In the genomic region with DNA sequence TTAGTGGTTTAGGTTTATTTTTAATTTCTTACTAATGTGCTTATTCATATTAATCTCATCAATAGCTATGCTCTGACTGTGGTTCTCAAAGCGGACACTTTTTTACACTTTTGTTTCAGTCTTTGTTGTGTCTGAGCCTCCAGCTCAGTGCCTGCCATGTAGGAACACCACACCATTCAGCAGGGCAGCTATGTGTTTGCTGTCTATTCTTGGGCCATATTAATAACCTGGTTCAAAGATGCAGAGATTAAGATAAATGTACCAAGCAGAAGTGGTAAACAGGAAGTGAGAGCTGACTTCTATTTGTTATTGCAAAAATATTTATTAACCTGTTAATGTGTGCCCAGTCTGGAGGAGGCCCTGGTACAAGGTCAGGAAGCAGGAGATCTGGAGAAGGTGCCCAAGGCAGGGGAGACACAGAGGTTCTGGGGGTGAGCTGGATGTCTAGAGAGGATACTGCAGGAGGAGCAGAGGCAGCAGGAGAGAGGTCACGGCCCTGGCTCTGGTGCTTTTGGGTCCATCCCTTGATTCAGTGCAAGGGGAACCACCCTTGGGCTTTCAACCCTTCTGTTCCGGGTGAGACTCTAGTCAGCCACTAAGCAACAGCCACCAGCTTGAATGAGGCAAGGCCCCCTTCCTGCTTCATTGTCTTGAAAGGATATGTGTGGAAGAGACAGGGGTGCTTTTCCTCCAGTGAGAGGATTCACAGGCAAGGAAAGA, we compare ENCODE assay signal across 10 cellular contexts. TPM values are rescaled to one million over a fixed set of nuclear protein-coding genes. Genes with fewer than 3 reads are reported as not detected.
A peak's percentile ranks its signal among the peaks of the same experiment; 100 is the strongest.
DNase-seq lines count a peak whose midpoint lies in the region; ATAC-seq and TF ChIP-seq lines count a peak whose summit lies in the region.
"Had no signal": no experiment of that assay in that cellular context is flagged by ENCODE, and none has a peak within 500 bp of the region (broad histone marks: within the 10 kb centered on the region; RNA-seq: fewer than 3 reads in every experiment).

No MANE protein-coding gene starts in this region.

- no peaks in the 10 kb centered on the region for H3K79me2 ChIP-seq in smooth muscle cell (ENCODE audit: low read depth)

- H3K36me3 ChIP-seq in smooth muscle cell (ENCODE audit: low read depth): no peaks in the 10 kb centered on the region

- H3K4me3 Mint-ChIP-seq in activated naive CD8-positive, alpha-beta T cell treated with anti-CD3 and anti-CD28 coated beads, Interleukin-2, amount 50 U/mL, for 24 hours: peak overlapping the region; percentile 4

- H3K9me3 Mint-ChIP-seq in activated naive CD8-positive, alpha-beta T cell treated with anti-CD3 and anti-CD28 coated beads, Interleukin-2, amount 50 U/mL, for 24 hours: peaks cover 18% of the 10 kb centered on the region

- H3F3A ChIP-seq in smooth muscle cell (ENCODE audit: low read depth): no peaks in the 10 kb centered on the region

- no peak overlapping the region for H3K4me3 ChIP-seq in smooth muscle cell

- H3K9me3 ChIP-seq in smooth muscle cell (replicated peaks; ENCODE audit: low read depth): no peaks in the 10 kb centered on the region

- H3K27ac Mint-ChIP-seq in activated naive CD8-positive, alpha-beta T cell treated with anti-CD3 and anti-CD28 coated beads, Interleukin-2, amount 50 U/mL, for 24 hours: peak overlapping the region; percentile 57

- H3K9ac ChIP-seq in smooth muscle cell (ENCODE audit: low read depth): no peak overlapping the region

- no peak for TF ChIP-seq CTCF in smooth muscle cell (IDR thresholded peaks at IDR 0.05; ENCODE audit: borderline replicate concordance, insufficient read depth, poor library complexity, severe bottlenecking)

- no peaks in the 10 kb centered on the region for H4K20me1 ChIP-seq in smooth muscle cell (ENCODE audit: low read depth)

- H2AFZ ChIP-seq in smooth muscle cell (ENCODE audit: low read depth): no peak overlapping the region

- H3K4me2 ChIP-seq in smooth muscle cell: no peak overlapping the region

- peak; percentile 20 for DNase-seq in DMS53 (lab: John Stamatoyannopoulos, UW)
- no peak for DNase-seq in DMS53 treated with DMSO at 0.1 percent for 48 hours (lab: John Stamatoyannopoulos, UW; ENCODE audit: unreplicated experiment)
- DNase-seq in activated naive CD8-positive, alpha-beta T cell treated with anti-CD3 and anti-CD28 coated beads, Interleukin-2, amount 50 U/mL, for 24 hours: no peak
- no peak for DNase-seq in smooth muscle cell (lab: John Stamatoyannopoulos, UW; ENCODE audit: unreplicated experiment)
- no peak for DNase-seq in NCI-H146 (lab: John Stamatoyannopoulos, UW)
- DNase-seq: stimulated activated CD4-positive, alpha-beta T cell treated with anti-CD3 and anti-CD28 coated beads, Interleukin-2, amount 100 ng/mL, for 24 hours had no signal

- 92% methylated on average over 3 of the region's 3 CpGs for WGBS in smooth muscle cell (ENCODE audit: low lambda C conversion rate)

- H3K27ac ChIP-seq in smooth muscle cell (ENCODE audit: low read depth): peak overlapping the region; percentile 37
- H3K27ac ChIP-seq: 22Rv1 had no signal

- H3K27me3 ChIP-seq in smooth muscle cell (ENCODE audit: low read depth): no peaks in the 10 kb centered on the region

- H3K4me1 Mint-ChIP-seq in activated naive CD8-positive, alpha-beta T cell treated with anti-CD3 and anti-CD28 coated beads, Interleukin-2, amount 50 U/mL, for 24 hours: peaks cover 26% of the 10 kb centered on the region

- no peaks in the 10 kb centered on the region for H3K4me1 ChIP-seq in smooth muscle cell (ENCODE audit: low read depth)

- H3K27me3 Mint-ChIP-seq in activated naive CD8-positive, alpha-beta T cell treated with anti-CD3 and anti-CD28 coated beads, Interleukin-2, amount 50 U/mL, for 24 hours: peaks cover under 1% of the 10 kb centered on the region

- H3K36me3 Mint-ChIP-seq in activated naive CD8-positive, alpha-beta T cell treated with anti-CD3 and anti-CD28 coated beads, Interleukin-2, amount 50 U/mL, for 24 hours (ENCODE audit: low read depth): peaks cover 1% of the 10 kb centered on the region

- peak; percentile 52 for ATAC-seq in HG02943 (IDR thresholded peaks at IDR 0.05; ENCODE audit: low read depth, unreplicated experiment)
- no peak for ATAC-seq in activated naive CD8-positive, alpha-beta T cell treated with anti-CD3 and anti-CD28 coated beads, Interleukin-2, amount 50 U/mL, for 24 hours
- ATAC-seq in HG03139 (IDR thresholded peaks at IDR 0.05; ENCODE audit: unreplicated experiment): no peak
- no peak for ATAC-seq in HG02981 (IDR thresholded peaks at IDR 0.05; ENCODE audit: unreplicated experiment)

RNA-seq across cellular contexts. Expression of a gene that starts 1.9 kb away (rescaled TPM):
- not detected in 2 replicates for total RNA-seq in smooth muscle cell
- 0.27 and 0.51 TPM in 2 replicates for polyA plus RNA-seq in smooth muscle cell

RNA-seq across cellular contexts. Expression of a gene that starts 53.1 kb away (rescaled TPM):
- 7.2 and 11.2 TPM in 2 replicates for total RNA-seq in smooth muscle cell
- 3.0 and 7.3 TPM in 2 replicates for polyA plus RNA-seq in smooth muscle cell
